ENCODE assay signal across 12 cellular contexts in the genomic region with DNA sequence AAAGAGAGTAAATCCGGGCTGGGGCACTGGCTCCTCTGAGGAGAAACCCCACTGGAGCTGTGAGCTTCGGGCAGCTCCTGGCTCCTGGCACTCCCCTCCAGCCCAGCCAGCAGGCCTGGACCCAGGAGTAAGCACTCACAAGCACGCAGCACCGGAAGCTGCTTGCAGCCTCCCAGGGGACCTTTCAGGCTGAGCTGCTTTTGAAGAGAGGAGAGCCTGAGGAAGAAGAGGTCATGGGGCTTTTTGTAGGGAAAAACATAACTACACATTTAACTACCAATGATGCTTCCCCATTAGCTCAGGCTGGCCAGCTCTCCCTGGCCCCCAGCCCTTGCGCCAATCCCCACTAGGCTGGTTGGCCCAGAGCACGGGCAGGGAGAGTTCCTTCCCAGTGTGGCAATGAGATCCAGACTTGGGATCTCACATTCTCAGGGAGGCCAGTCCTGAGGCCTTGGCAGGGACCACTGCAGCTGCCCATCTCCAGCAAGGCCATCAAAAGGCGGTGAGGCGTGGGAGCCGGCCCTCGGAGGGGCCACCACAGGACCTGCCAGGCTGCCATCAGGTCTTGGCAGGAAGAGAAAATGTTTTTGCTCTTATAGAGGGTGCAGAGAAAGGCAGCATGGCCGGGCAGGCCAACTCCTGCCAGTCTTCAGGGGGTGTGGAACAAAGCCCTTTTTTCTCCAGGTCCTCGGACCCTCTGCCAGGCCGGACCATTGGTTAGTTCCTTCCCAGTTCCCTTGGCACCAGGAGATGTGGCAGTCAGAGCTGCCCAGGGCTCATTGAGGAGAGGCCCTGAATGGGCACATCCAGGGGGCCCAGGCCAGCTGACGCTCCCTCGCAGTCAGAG. TPM values are rescaled to one million over a fixed set of nuclear protein-coding genes. Genes with fewer than 3 reads are reported as not detected.
DNase-seq lines count a peak whose midpoint lies in the region; ATAC-seq and TF ChIP-seq lines count a peak whose summit lies in the region.
"Had no signal": no experiment of that assay in that cellular context is flagged by ENCODE, and none has a peak within 500 bp of the region (broad histone marks: within the 10 kb centered on the region; RNA-seq: fewer than 3 reads in every experiment).

No MANE protein-coding gene starts in this region.

- no peak overlapping the region for H3K4me3 ChIP-seq in fibroblast of lung (replicated peaks in 1 of 4; ENCODE audit: control extremely low read depth in 1 of 4, insufficient read depth in 1 of 4, low read depth in 3 of 4, low read length in 4 of 4)

- H3K36me3 ChIP-seq in fibroblast of lung (ENCODE audit: control insufficient read depth, insufficient read depth, low read length): no peaks in the 10 kb centered on the region

- H4K20me1 ChIP-seq in fibroblast of lung (ENCODE audit: control insufficient read depth, extremely low read depth, insufficient read depth, low read length): no peaks in the 10 kb centered on the region

- ATAC-seq in GM19023 (IDR thresholded peaks at IDR 0.05; ENCODE audit: unreplicated experiment): no peak
- no peak for ATAC-seq in activated naive CD4-positive, alpha-beta T cell treated with anti-CD3 and anti-CD28 coated beads, Interleukin-2, amount 50 U/mL, for 72 hours
- ATAC-seq: activated CD8-positive, alpha-beta T cell treated with anti-CD3 and anti-CD28 coated beads, Interleukin-2, amount 10 ng/mL, durations not matched to agents 7 days and 5 days had no signal

- no peak overlapping the region for H3K27ac ChIP-seq in fibroblast of lung (ENCODE audit: insufficient read depth, low read length)

- no peak overlapping the region for H3K27ac Mint-ChIP-seq in activated naive CD4-positive, alpha-beta T cell treated with anti-CD3 and anti-CD28 coated beads, Interleukin-2, amount 50 U/mL, for 72 hours
- H3K27ac Mint-ChIP-seq: activated CD8-positive, alpha-beta T cell treated with anti-CD3 and anti-CD28 coated beads, Interleukin-2, amount 10 ng/mL, durations not matched to agents 7 days and 5 days had no signal

- no peaks in the 10 kb centered on the region for H3K79me2 ChIP-seq in fibroblast of lung (ENCODE audit: control insufficient read depth, insufficient read depth, low read length)

- H3K9me3 Mint-ChIP-seq in activated naive CD4-positive, alpha-beta T cell treated with anti-CD3 and anti-CD28 coated beads, Interleukin-2, amount 50 U/mL, for 72 hours: peaks cover 0 to 4% of the 10 kb centered on the region in 2 donors

- H2AFZ ChIP-seq in fibroblast of lung (ENCODE audit: low read length): no peak overlapping the region

- no peaks in the 10 kb centered on the region for H3K9me3 ChIP-seq in fibroblast of lung (ENCODE audit: control insufficient read depth, insufficient read depth, low read depth, low read length)

- DNase-seq in C1 segment of cervical spinal cord (lab: John Stamatoyannopoulos, UW) (peak in 11 of 14 donors; percentile 3 to 83 (median 60)), NCI-H1436 (lab: John Stamatoyannopoulos, UW) (peak; percentile 38), fibroblast of lung (ENCODE audit: low read depth in 2 of 2) (peak; percentile 14 to 18), occipital lobe (lab: John Stamatoyannopoulos, UW) (peak; percentile 16), SW 1271 (lab: John Stamatoyannopoulos, UW) (no peak), NCI-H146 (lab: John Stamatoyannopoulos, UW) (no peak)
- no peak for DNase-seq in activated naive CD4-positive, alpha-beta T cell treated with anti-CD3 and anti-CD28 coated beads, Interleukin-2, amount 50 U/mL, for 72 hours (ENCODE audit: low spot score in 2 of 2)
- DNase-seq: activated CD8-positive, alpha-beta T cell treated with anti-CD3 and anti-CD28 coated beads, Interleukin-2, amount 10 ng/mL, durations not matched to agents 7 days and 5 days; central memory CD4-positive, alpha-beta T cell; DMS53; KBM-7 had no signal

- H3K4me1 ChIP-seq in fibroblast of lung (ENCODE audit: control insufficient read depth, extremely low read depth, insufficient read depth, low read length): peaks cover 2% of the 10 kb centered on the region

- TF ChIP-seq CTCF in fibroblast of lung (conservative IDR thresholded peaks at IDR 0.05 in 1 of 2, IDR thresholded peaks at IDR 0.05 in 1 of 2; ENCODE audit: low read depth in 1 of 2, low read length in 2 of 2): no peak

- no peaks in the 10 kb centered on the region for H3K27me3 ChIP-seq in fibroblast of lung (ENCODE audit: control insufficient read depth, insufficient read depth, low read length)

- no peaks in the 10 kb centered on the region for H3K36me3 Mint-ChIP-seq in activated naive CD4-positive, alpha-beta T cell treated with anti-CD3 and anti-CD28 coated beads, Interleukin-2, amount 50 U/mL, for 72 hours

- no peak overlapping the region for H3K4me2 ChIP-seq in fibroblast of lung (ENCODE audit: extremely low read depth, insufficient read depth, low read length)

- H3K9ac ChIP-seq in fibroblast of lung (ENCODE audit: insufficient read depth, low read length): no peak overlapping the region

RNA-seq across cellular contexts. Expression of gene MFGE8, which starts 41.5 kb away (rescaled TPM):
- total RNA-seq in fibroblast of lung: 160 and 263 TPM in 2 replicates
- 336 and 391 TPM in 2 replicates for polyA plus RNA-seq in fibroblast of lung
- 233 and 306 TPM in 2 replicates for polyA plus RNA-seq in fibroblast of lung (2012)
- polyA minus RNA-seq in fibroblast of lung (ENCODE audit: low replicate concordance): 210 and 305 TPM in 2 replicates
- 15.9 TPM for total RNA-seq in occipital lobe
- total RNA-seq in activated naive CD4-positive, alpha-beta T cell treated with anti-CD3 and anti-CD28 coated beads, Interleukin-2, amount 50 U/mL, for 72 hours: 10 to 100 TPM; 27.6 to 91.9 TPM

RNA-seq across cellular contexts. Expression of gene HAPLN3, which starts 59.3 kb away (rescaled TPM):
- total RNA-seq in fibroblast of lung (2.8 and 3.1 TPM in 2 replicates), occipital lobe (8.7 TPM)
- 4.0 and 4.3 TPM in 2 replicates for polyA plus RNA-seq in fibroblast of lung
- 5.0 and 5.4 TPM in 2 replicates for polyA plus RNA-seq in fibroblast of lung (2012)
- 2.3 and 4.3 TPM in 2 replicates for polyA minus RNA-seq in fibroblast of lung (ENCODE audit: low replicate concordance)
- 10 to 100 TPM; 25.6 to 80.8 TPM for total RNA-seq in activated naive CD4-positive, alpha-beta T cell treated with anti-CD3 and anti-CD28 coated beads, Interleukin-2, amount 50 U/mL, for 72 hours

Comparison
In these comparisons a context has a peak if more than half of its experiments do, and no peak if none do; other contexts are left out.
1. DNase-seq: peak in C1 segment of cervical spinal cord (11 of 14), NCI-H1436 (single experiment), fibroblast of lung (2 of 2) and occipital lobe (single experiment); none in SW 1271 (0 of 2), activated naive CD4-positive, alpha-beta T cell treated with anti-CD3 and anti-CD28 coated beads, Interleukin-2, amount 50 U/mL, for 72 hours (0 of 2) and NCI-H146 (single experiment).